Comparison of ENCODE assay signal across 8 cellular contexts in genomic region chr1:41361495-41362356, GRCh38. TPM values are rescaled to one million over a fixed set of nuclear protein-coding genes. Genes with fewer than 3 reads are reported as not detected.
DNase-seq lines count a peak whose midpoint lies in the region; ATAC-seq and TF ChIP-seq lines count a peak whose summit lies in the region.

No MANE protein-coding gene starts in this region.

- no peaks in the 10 kb centered on the region for H3K9me3 Mint-ChIP-seq in mesothelial cell of epicardium

- no peak overlapping the region for H3K4me3 ChIP-seq in NB4 (ENCODE audit: low read depth, low read length)
- peak overlapping the region; percentile 2 for H3K4me3 ChIP-seq in astrocyte of the spinal cord (ENCODE audit: low read depth, low read length)
- peak overlapping the region; percentile 38 to 70 for H3K4me3 ChIP-seq in aorta (ENCODE audit: low read length in 2 of 2)

- H3K4me1 ChIP-seq in aorta (ENCODE audit: control insufficient read depth in 1 of 2, insufficient read depth in 2 of 2, low read length in 2 of 2): no peaks in the 10 kb centered on the region

- no peaks in the 10 kb centered on the region for H3K36me3 Mint-ChIP-seq in mesothelial cell of epicardium

- no peaks in the 10 kb centered on the region for H3K36me3 ChIP-seq in aorta (ENCODE audit: control insufficient read depth in 1 of 2, insufficient read depth in 2 of 2, low read length in 1 of 2)

- H3K27ac Mint-ChIP-seq in mesothelial cell of epicardium: peak overlapping the region; percentile 30

- H3K4me1 Mint-ChIP-seq in mesothelial cell of epicardium: peaks cover 75% of the 10 kb centered on the region

- no peaks in the 10 kb centered on the region for H3K27me3 ChIP-seq in aorta (ENCODE audit: control insufficient read depth in 1 of 2, insufficient read depth in 2 of 2, low read length in 1 of 2)

- H3K27ac ChIP-seq in aorta (ENCODE audit: low read depth in 1 of 2, low read length in 2 of 2): no peak overlapping the region

- 0% methylated on average over 71 to 113 of the region's 113 CpGs for WGBS in aorta, 2 donors

- in situ Hi-C loops in astrocyte of the spinal cord (cut with HindIII; ENCODE audit: low sequenced_read_pairs): no loop called here

- TF ChIP-seq CTCF in NB4 (IDR thresholded peaks at IDR 0.05; ENCODE audit: low read depth, low read length) (no peak), astrocyte of the spinal cord (IDR thresholded peaks at IDR 0.05; ENCODE audit: low read depth, low read length) (no peak), mesothelial cell of epicardium (IDR thresholded peaks at IDR 0.05; ENCODE audit: unreplicated experiment) (no peak)

- peaks cover 13% of the 10 kb centered on the region for H3K27me3 Mint-ChIP-seq in mesothelial cell of epicardium (ENCODE audit: low read depth)

- peak; percentile 5 for ATAC-seq in GM21786 (IDR thresholded peaks at IDR 0.05; ENCODE audit: unreplicated experiment)
- ATAC-seq in aorta (ENCODE audit: low FRiP score): no peak

- no peak for TF ChIP-seq POLR2A in NB4 (IDR thresholded peaks at IDR 0.05; ENCODE audit: extremely low read depth, insufficient read length)

- DNase-seq in NCI-H2227 (lab: John Stamatoyannopoulos, UW; ENCODE audit: unreplicated experiment) (peak; percentile 71), NCI-H2227 treated with DMSO at 0.1 percent for 48 hours (lab: John Stamatoyannopoulos, UW) (no peak), NB4 (ENCODE audit: low read depth) (peak; percentile 66), astrocyte of the spinal cord (ENCODE audit: low read depth, low spot score) (no peak), mesothelial cell of epicardium (ENCODE audit: low spot score in 2 of 2, unreplicated experiment in 2 of 2) (no peak), aorta (peak; percentile 56 to 79), NCI-H1048 (lab: John Stamatoyannopoulos, UW) (no peak)

- intact Hi-C loops in aorta (cut with DNase I): loop anchor here in 1 of 2 donors (2.0 kb wide), 1 partner anchor 19 kb away; no protein-coding TSS in a partner anchor

- peak overlapping the region; percentile 76 for H3K4me3 Mint-ChIP-seq in mesothelial cell of epicardium

- H3K9me3 ChIP-seq in aorta (ENCODE audit: control insufficient read depth, low read length): no peaks in the 10 kb centered on the region

RNA-seq across cellular contexts. Expression of gene FOXO6, which starts 0.5 kb away (rescaled TPM):
- total RNA-seq in mesothelial cell of epicardium (34.8 to 38.4 TPM (median 37.4 TPM) in 3 replicates), aorta (1 to 10 TPM; 1.4 to 3.3 TPM)
- polyA plus RNA-seq in aorta: under 1 TPM; 0.13 to 0.38 TPM

Comparison
In these comparisons a context has a peak if more than half of its experiments do, and no peak if none do; other contexts are left out.
1. DNase-seq: peak in NCI-H2227 (single experiment), NB4 (single experiment) and aorta (2 of 2); none in NCI-H2227 treated with DMSO at 0.1 percent for 48 hours (single experiment), astrocyte of the spinal cord (single experiment), mesothelial cell of epicardium (0 of 2) and NCI-H1048 (single experiment).